Comparison of ENCODE assay signal across 10 cellular contexts in genomic region chr19:18057557-18057956, GRCh38. TPM values are rescaled to one million over a fixed set of nuclear protein-coding genes. Genes with fewer than 3 reads are reported as not detected.
DNase-seq lines count a peak whose midpoint lies in the region; ATAC-seq and TF ChIP-seq lines count a peak whose summit lies in the region.
"Had no signal": no experiment of that assay in that cellular context is flagged by ENCODE, and none has a peak within 500 bp of the region (broad histone marks: within the 10 kb centered on the region; RNA-seq: fewer than 3 reads in every experiment).

No MANE protein-coding gene starts in this region.

- CTCF ChIA-PET in A673 (lab: Charles Lee), result interaction anchor here (0.6 to 1.1 kb wide), 5 partner anchors 26 to 119 kb away, joined by 3 to 10 read pairs (median 4); partner anchors contain the start of gene ARRDC2
- CTCF ChIA-PET in activated CD4-positive, alpha-beta memory T cell treated with anti-CD3 and anti-CD28 coated beads for 36 hours (lab: Charles Lee), result interaction anchor here (0.9 to 7.6 kb wide), 10 partner anchors 11 to 124 kb away, joined by 3 to 122 read pairs (median 5); partner anchors contain the start of gene ARRDC2

- no peaks in the 10 kb centered on the region for H3K9me3 ChIP-seq in OCI-LY1 (ENCODE audit: low read length)
- no peaks in the 10 kb centered on the region for H3K9me3 ChIP-seq in gastroesophageal sphincter
- no peaks in the 10 kb centered on the region for H3K9me3 ChIP-seq in osteoblast (ENCODE audit: low read depth, low read length)
- H3K9me3 ChIP-seq in A673 (ENCODE audit: low read depth, low read length, poor library complexity, severe bottlenecking), result no peaks in the 10 kb centered on the region

- H4K20me1 ChIP-seq in OCI-LY1 (ENCODE audit: insufficient read depth, low read length), result no peaks in the 10 kb centered on the region
- H4K20me1 ChIP-seq in osteoblast (ENCODE audit: insufficient read depth, low read length), result no peaks in the 10 kb centered on the region

- ATAC-seq in gastroesophageal sphincter (peak; percentile 26), GM21576 (IDR thresholded peaks at IDR 0.05; ENCODE audit: unreplicated experiment) (no peak)

- intact Hi-C loops in A673 (cut with micrococcal nuclease; ENCODE audit: unreplicated experiment), result no loop called here
- intact Hi-C loops in activated CD4-positive, alpha-beta memory T cell treated with anti-CD3 and anti-CD28 coated beads for 36 hours (cut with micrococcal nuclease), result loop anchor here (5.0 kb wide), 2 partner anchors 35 to 110 kb away; no protein-coding TSS in a partner anchor

- no peaks in the 10 kb centered on the region for H3K27me3 ChIP-seq in OCI-LY1 (ENCODE audit: insufficient read depth, low read length)
- H3K27me3 ChIP-seq in gastroesophageal sphincter, result no peaks in the 10 kb centered on the region
- no peaks in the 10 kb centered on the region for H3K27me3 ChIP-seq in osteoblast (ENCODE audit: insufficient read depth, low read length)
- no peaks in the 10 kb centered on the region for H3K27me3 ChIP-seq in A673 (replicated peaks; ENCODE audit: insufficient read depth, low read depth, low read length, poor library complexity)

- peaks cover 14% of the 10 kb centered on the region for H3K4me1 Mint-ChIP-seq in activated CD4-positive, alpha-beta memory T cell treated with anti-CD3 and anti-CD28 coated beads for 36 hours (ENCODE audit: low read depth)

- no peaks in the 10 kb centered on the region for H3K9me2 ChIP-seq in OCI-LY1 (ENCODE audit: low read depth, low read length)

- no peak for TF ChIP-seq CTCF in OCI-LY1 (IDR thresholded peaks at IDR 0.05; ENCODE audit: low read length)
- TF ChIP-seq CTCF in gastroesophageal sphincter (IDR thresholded peaks at IDR 0.05), result no peak
- no peak for TF ChIP-seq CTCF in osteoblast (IDR thresholded peaks at IDR 0.05; ENCODE audit: extremely low read depth, low read depth, low read length)
- no peak for TF ChIP-seq CTCF in A673 (conservative IDR thresholded peaks at IDR 0.05; ENCODE audit: low read depth, low read length)

- 0 out of 2 replicates have a peak overlapping the region, but pooled peaks have one; percentile 64 for H3K4me2 ChIP-seq in OCI-LY1 (ENCODE audit: low read length)
- H3K4me2 ChIP-seq in osteoblast (ENCODE audit: insufficient read depth, low read length), result no peak overlapping the region

- 83% methylated on average over 1 of the region's 6 CpGs; no CpG with 5 or more reads in 1 of the 2 donors for WGBS in gastroesophageal sphincter (ENCODE audit: low coverage in 1 of 2), 2 donors

- H3K27ac ChIP-seq in OCI-LY1 (ENCODE audit: low read depth, low read length, poor library complexity, severe bottlenecking), result peak overlapping the region; percentile 71
- H3K27ac ChIP-seq in gastroesophageal sphincter, result peak overlapping the region; percentile 37 to 90 (median 82)
- H3K27ac ChIP-seq in osteoblast (ENCODE audit: low read depth, low read length), result no peak overlapping the region
- no peak overlapping the region for H3K27ac ChIP-seq in A673 (ENCODE audit: low read depth, low read length, poor library complexity, severe bottlenecking)

- no peak for TF ChIP-seq POLR2A in gastroesophageal sphincter (IDR thresholded peaks at IDR 0.05)

- POLR2A ChIA-PET in A673 (lab: Charles Lee; ENCODE audit: low non-redundant PET), result no interaction called here
- POLR2A ChIA-PET in activated CD4-positive, alpha-beta memory T cell treated with anti-CD3 and anti-CD28 coated beads for 36 hours (lab: Charles Lee), result interaction anchor here (1.4 to 3.0 kb wide), 3 partner anchors 34 to 50 kb away, joined by 4 to 10 read pairs (median 5); partner anchors contain the start of gene ARRDC2

- no peaks in the 10 kb centered on the region for H3K27me3 Mint-ChIP-seq in activated CD4-positive, alpha-beta memory T cell treated with anti-CD3 and anti-CD28 coated beads for 36 hours
- H3K27me3 Mint-ChIP-seq: activated naive CD8-positive, alpha-beta T cell treated with anti-CD3 and anti-CD28 coated beads, Interleukin-2, amount 10 ng/mL, durations not matched to agents 7 days and 5 days had no signal

- H3K36me3 ChIP-seq in OCI-LY1 (ENCODE audit: insufficient read depth, low read length), result no peaks in the 10 kb centered on the region
- H3K36me3 ChIP-seq in gastroesophageal sphincter, result no peaks in the 10 kb centered on the region
- no peaks in the 10 kb centered on the region for H3K36me3 ChIP-seq in osteoblast (ENCODE audit: insufficient read depth, low read length)
- H3K36me3 ChIP-seq in A673 (ENCODE audit: insufficient read depth, low read length, poor library complexity, severe bottlenecking), result no peaks in the 10 kb centered on the region

- H3K9ac ChIP-seq in OCI-LY1 (ENCODE audit: low read length), result no peak overlapping the region; the same call in 1 of the 2 replicates

- BruUV-seq in A673 (replicated peaks; lab: Mats Ljungman, UMichigan), result no TSS peak

- H2AFZ ChIP-seq in OCI-LY1 (ENCODE audit: low read length) (no peak overlapping the region), osteoblast (ENCODE audit: low read length) (peak overlapping the region; percentile 62)

- H3K4me3 ChIP-seq in OCI-LY1 (ENCODE audit: low read depth, low read length, poor library complexity, severe bottlenecking) (no peak overlapping the region), gastroesophageal sphincter (no peak overlapping the region), osteoblast (ENCODE audit: insufficient read depth, low read length) (no peak overlapping the region), A673 (ENCODE audit: low read depth, low read length, poor library complexity, severe bottlenecking) (no peak overlapping the region)

- H3K36me3 Mint-ChIP-seq in activated CD4-positive, alpha-beta memory T cell treated with anti-CD3 and anti-CD28 coated beads for 36 hours, result peaks cover 2% of the 10 kb centered on the region

- TF ChIP-seq EP300 in gastroesophageal sphincter (IDR thresholded peaks at IDR 0.05), result no peak

- H3K79me2 ChIP-seq in OCI-LY1 (ENCODE audit: insufficient read depth, low read length), result no peaks in the 10 kb centered on the region
- no peaks in the 10 kb centered on the region for H3K79me2 ChIP-seq in osteoblast (ENCODE audit: insufficient read depth, low read length)

- H3K9me3 Mint-ChIP-seq in activated CD4-positive, alpha-beta memory T cell treated with anti-CD3 and anti-CD28 coated beads for 36 hours, result no peaks in the 10 kb centered on the region
- H3K9me3 Mint-ChIP-seq: activated naive CD8-positive, alpha-beta T cell treated with anti-CD3 and anti-CD28 coated beads, Interleukin-2, amount 10 ng/mL, durations not matched to agents 7 days and 5 days had no signal

- H3F3A ChIP-seq in OCI-LY1 (ENCODE audit: insufficient read depth, low read length), result no peaks in the 10 kb centered on the region

- peak in 11 of 14 donors; percentile 5 to 52 (median 33) for DNase-seq in C1 segment of cervical spinal cord (lab: John Stamatoyannopoulos, UW)
- peak; percentile 66 for DNase-seq in osteoblast (ENCODE audit: insufficient read length, low spot score, missing footprints)
- DNase-seq in activated gamma-delta T cell treated with Interleukin-2 at 50 U/mL for 16 hours, result no peak
- no peak for DNase-seq in A673 (ENCODE audit: low spot score)
- no peak for DNase-seq in activated CD4-positive, alpha-beta memory T cell treated with anti-CD3 and anti-CD28 coated beads for 36 hours
- DNase-seq: activated naive CD8-positive, alpha-beta T cell treated with anti-CD3 and anti-CD28 coated beads, Interleukin-2, amount 10 ng/mL, durations not matched to agents 7 days and 5 days had no signal

- H3K4me3 Mint-ChIP-seq in activated CD4-positive, alpha-beta memory T cell treated with anti-CD3 and anti-CD28 coated beads for 36 hours, result no peak overlapping the region

- H3K27ac Mint-ChIP-seq in activated CD4-positive, alpha-beta memory T cell treated with anti-CD3 and anti-CD28 coated beads for 36 hours, result no peak overlapping the region

- H3K4me1 ChIP-seq in OCI-LY1 (ENCODE audit: insufficient read depth, low read length, severe bottlenecking) (peaks cover 13% of the 10 kb centered on the region), gastroesophageal sphincter (peaks cover 0 to 31% (median 9%) of the 10 kb centered on the region in 3 donors), osteoblast (ENCODE audit: insufficient read depth, low read length) (peaks cover 5% of the 10 kb centered on the region), A673 (ENCODE audit: insufficient read depth, low read length, poor library complexity, severe bottlenecking) (peaks cover 6% of the 10 kb centered on the region)

RNA-seq across cellular contexts. Expression of gene IL12RB1, which starts 29.2 kb away (rescaled TPM):
- total RNA-seq in gastroesophageal sphincter, result 1 to 10 TPM in 3 of 4 donors, under 1 TPM in 1; 0.15 to 3.5 (median 1.5) TPM
- 0.29 and 0.72 TPM in 2 replicates for total RNA-seq in osteoblast
- total RNA-seq in A673 (2021), result not detected in 2 replicates
- 10 to 100 TPM; 22.6 to 23.3 TPM for total RNA-seq in activated CD4-positive, alpha-beta memory T cell treated with anti-CD3 and anti-CD28 coated beads for 36 hours
- total RNA-seq: SK-MEL-5 had no signal

RNA-seq across cellular contexts. Expression of gene MAST3, which starts 40.0 kb away (rescaled TPM):
- total RNA-seq in gastroesophageal sphincter (1 to 10 TPM; 3.3 to 8.8 (median 4.8) TPM), osteoblast (5.4 and 5.6 TPM in 2 replicates), A673 (2021) (5.1 and 7.9 TPM in 2 replicates)
- 10 to 100 TPM; 22.5 to 23.8 TPM for total RNA-seq in activated CD4-positive, alpha-beta memory T cell treated with anti-CD3 and anti-CD28 coated beads for 36 hours

RNA-seq across cellular contexts. Expression of gene ARRDC2, which starts 49.6 kb away (rescaled TPM):
- total RNA-seq in gastroesophageal sphincter (10 to 100 TPM; 31.9 to 64.6 (median 47.5) TPM), osteoblast (15.9 and 22.4 TPM in 2 replicates), A673 (2021) (11.7 and 13.3 TPM in 2 replicates)
- 10 to 100 TPM; 28.2 to 28.6 TPM for total RNA-seq in activated CD4-positive, alpha-beta memory T cell treated with anti-CD3 and anti-CD28 coated beads for 36 hours

Comparison
In these comparisons a context has a peak if more than half of its experiments do, and no peak if none do; other contexts are left out.
1. DNase-seq: peak in C1 segment of cervical spinal cord (11 of 14) and osteoblast (single experiment); none in activated gamma-delta T cell treated with Interleukin-2 at 50 U/mL for 16 hours (single experiment), A673 (single experiment) and activated CD4-positive, alpha-beta memory T cell treated with anti-CD3 and anti-CD28 coated beads for 36 hours (single experiment).
2. H3K27ac ChIP-seq: peak in OCI-LY1 (single experiment) and gastroesophageal sphincter (4 of 4); none in osteoblast (single experiment) and A673 (single experiment).
3. RNA of gene IL12RB1, which starts 29.2 kb away (total RNA-seq): 22.6 to 23.3 TPM in activated CD4-positive, alpha-beta memory T cell treated with anti-CD3 and anti-CD28 coated beads for 36 hours; 0.15 to 3.5 TPM in gastroesophageal sphincter, 0.29 to 0.72 TPM in osteoblast and not detected in A673; every median in the first group is over 4 times any median in the second.